22 cellular contexts compared by ENCODE assay signal in the genomic region with DNA sequence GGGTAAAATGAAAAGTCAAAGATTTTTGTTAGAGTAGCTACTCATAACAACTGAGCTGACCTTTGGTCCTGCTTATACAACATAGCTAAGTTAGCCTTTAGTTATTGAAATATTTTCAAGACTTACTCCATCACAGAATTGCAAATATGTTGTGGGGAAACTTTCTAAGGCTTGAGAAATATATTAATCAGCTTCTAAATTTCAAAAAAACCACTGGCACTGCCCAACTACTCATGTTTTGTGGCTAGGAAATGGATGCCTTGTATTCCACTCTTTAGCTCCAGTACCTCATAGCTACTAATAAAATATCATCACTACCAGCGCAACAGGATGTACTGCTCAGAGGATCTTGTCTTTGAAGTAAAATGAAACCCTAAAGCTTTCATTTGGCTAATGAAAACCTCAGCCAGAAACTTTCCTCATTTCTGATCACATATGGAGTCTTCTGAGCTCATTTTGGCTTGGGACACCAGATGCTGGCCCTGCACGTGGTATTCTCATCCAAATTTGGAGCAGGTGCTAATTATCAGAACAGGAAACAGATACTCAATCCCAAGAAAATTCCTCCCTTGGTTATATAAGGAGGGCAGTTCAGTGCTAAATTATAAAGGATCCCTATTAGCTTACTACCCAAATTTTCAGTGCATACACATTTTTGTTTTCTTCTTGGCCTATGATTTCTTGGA.
DNase-seq lines count a peak whose midpoint lies in the region; ATAC-seq and TF ChIP-seq lines count a peak whose summit lies in the region.
"Had no signal": no experiment of that assay in that cellular context is flagged by ENCODE, and none has a peak within 500 bp of the region (broad histone marks: within the 10 kb centered on the region; RNA-seq: fewer than 3 reads in every experiment).

No MANE protein-coding gene starts in this region.

- H3K4me3 ChIP-seq in fibroblast of lung (replicated peaks in 1 of 4; ENCODE audit: control extremely low read depth in 1 of 4, insufficient read depth in 1 of 4, low read depth in 3 of 4, low read length in 4 of 4) (no peak overlapping the region), ovary (no peak overlapping the region)
- H3K4me3 ChIP-seq: esophagus squamous epithelium, GM23338, prostate gland, thoracic aorta had no signal

- H3K27ac ChIP-seq in fibroblast of lung (ENCODE audit: insufficient read depth, low read length) (peak overlapping the region; percentile 9), ovary (peak overlapping the region in 1 of 2 donors; percentile 16)
- H3K27ac ChIP-seq: KMS-11, prostate gland, thoracic aorta, WERI-Rb-1 had no signal

- ATAC-seq in HG03457 (IDR thresholded peaks at IDR 0.05; ENCODE audit: unreplicated experiment) (no peak), GM19463 (IDR thresholded peaks at IDR 0.05; ENCODE audit: unreplicated experiment) (no peak)
- ATAC-seq: GM23338; naive thymus-derived CD8-positive, alpha-beta T cell had no signal

- no peaks in the 10 kb centered on the region for H3K79me2 ChIP-seq in fibroblast of lung (ENCODE audit: control insufficient read depth, insufficient read depth, low read length)

- H3K4me2 ChIP-seq in fibroblast of lung (ENCODE audit: extremely low read depth, insufficient read depth, low read length), result no peak overlapping the region
- H3K4me2 ChIP-seq: GM23338, KMS-11 had no signal

- no peak for TF ChIP-seq EP300 in ovary (IDR thresholded peaks at IDR 0.05)

- no peak for TF ChIP-seq CTCF in fibroblast of lung (conservative IDR thresholded peaks at IDR 0.05 in 1 of 2, IDR thresholded peaks at IDR 0.05 in 1 of 2; ENCODE audit: low read depth in 1 of 2, low read length in 2 of 2)
- no peak for TF ChIP-seq CTCF in ovary (IDR thresholded peaks at IDR 0.05)

- intact Hi-C loops in ovary (cut with DNase I), result no loop called here

- H3K27me3 ChIP-seq in fibroblast of lung (ENCODE audit: control insufficient read depth, insufficient read depth, low read length) (no peaks in the 10 kb centered on the region), ovary (no peaks in the 10 kb centered on the region)
- H3K27me3 ChIP-seq: esophagus squamous epithelium had no signal

- WGBS in ovary, 3 donors, result 23 to 43% (median 30%) methylated on average over 2 of the region's 2 CpGs

- no peak for TF ChIP-seq POLR2A in ovary (IDR thresholded peaks at IDR 0.05)

- no peak overlapping the region for H2AFZ ChIP-seq in fibroblast of lung (ENCODE audit: low read length)
- H2AFZ ChIP-seq: GM23338 had no signal

- H3K9me3 ChIP-seq in fibroblast of lung (ENCODE audit: control insufficient read depth, insufficient read depth, low read depth, low read length) (no peaks in the 10 kb centered on the region), ovary (no peaks in the 10 kb centered on the region)
- H3K9me3 ChIP-seq: Caco-2, prostate gland had no signal

- H4K20me1 ChIP-seq in fibroblast of lung (ENCODE audit: control insufficient read depth, extremely low read depth, insufficient read depth, low read length), result no peaks in the 10 kb centered on the region

- H3K4me1 ChIP-seq in fibroblast of lung (ENCODE audit: control insufficient read depth, extremely low read depth, insufficient read depth, low read length) (no peaks in the 10 kb centered on the region), ovary (ENCODE audit: insufficient read depth) (peaks cover 8% of the 10 kb centered on the region)
- H3K4me1 ChIP-seq: Caco-2, esophagus squamous epithelium, prostate gland had no signal

- no peak overlapping the region for H3K9ac ChIP-seq in fibroblast of lung (ENCODE audit: insufficient read depth, low read length)
- H3K9ac ChIP-seq: KMS-11 had no signal

- H3K36me3 ChIP-seq in fibroblast of lung (ENCODE audit: control insufficient read depth, insufficient read depth, low read length) (no peaks in the 10 kb centered on the region), ovary (no peaks in the 10 kb centered on the region)
- H3K36me3 ChIP-seq: esophagus squamous epithelium, prostate gland, thoracic aorta, WERI-Rb-1 had no signal

- peak; percentile 48 for DNase-seq in AG20443 (ENCODE audit: low spot score)
- DNase-seq in NCI-H446 (lab: John Stamatoyannopoulos, UW), result peak; percentile 35 to 84
- peak; percentile 15 to 57 for DNase-seq in fibroblast of lung (ENCODE audit: low read depth in 2 of 2)
- peak in 3 of 5 donors; percentile 10 to 30 (median 20) for DNase-seq in ovary
- DNase-seq in COLO829 (ENCODE audit: low spot score), result no peak
- DNase-seq in HuH-7 (ENCODE audit: low spot score), result no peak
- DNase-seq: amygdala; Caco-2; cerebellar nuclear complex; effector memory CD4-positive, alpha-beta T cell; esophagus squamous epithelium; naive thymus-derived CD8-positive, alpha-beta T cell; NCI-H1092 treated with DMSO at 0.1 percent for 48 hours; NCI-H69; SHP77; WERI-Rb-1 had no signal

Comparison
In these comparisons a context has a peak if more than half of its experiments do, and no peak if none do; other contexts are left out.
1. DNase-seq: peak in AG20443 (single experiment), NCI-H446 (2 of 2), fibroblast of lung (2 of 2) and ovary (3 of 5); none in COLO829 (single experiment) and HuH-7 (single experiment).